In genomic region chr2:73291093-73291460, GRCh38 we compare ENCODE assay signal across 7 cellular contexts. TPM values are rescaled to one million over a fixed set of nuclear protein-coding genes. Genes with fewer than 3 reads are reported as not detected.
DNase-seq lines count a peak whose midpoint lies in the region; ATAC-seq and TF ChIP-seq lines count a peak whose summit lies in the region.

No MANE protein-coding gene starts in this region.

- DNase-seq in HCT116 (ENCODE audit: low read depth, low spot score) (no peak), T-helper 1 cell (peak in 3 of 5 donors; percentile 44 to 52 (median 44)), cardiac fibroblast (ENCODE audit: low read depth in 2 of 2) (peak; percentile 54 to 68), left lung (peak; percentile 54 to 87), esophagus squamous epithelium (lab: John Stamatoyannopoulos, UW) (no peak)

- H3K36me3 ChIP-seq in HCT116 (ENCODE audit: control insufficient read depth in 1 of 2, insufficient read depth in 2 of 2, low read length in 2 of 2): no peaks in the 10 kb centered on the region
- no peaks in the 10 kb centered on the region for H3K36me3 ChIP-seq in left lung
- H3K36me3 ChIP-seq in esophagus squamous epithelium: no peaks in the 10 kb centered on the region

- H3K27me3 Mint-ChIP-seq in stimulated activated naive CD8-positive, alpha-beta T cell treated with anti-CD3 and anti-CD28 coated beads, Interleukin-15, Interleukin-2, amounts not matched to agents 100 ng/mL and 50 ng/mL, for 24 hours: peaks cover 49% of the 10 kb centered on the region

- TF ChIP-seq POLR2A in HCT116 (IDR thresholded peaks at IDR 0.05; ENCODE audit: borderline replicate concordance, extremely low read depth, insufficient read depth, insufficient read length) (no peak), esophagus squamous epithelium (IDR thresholded peaks at IDR 0.05) (no peak)

- H3K27ac Mint-ChIP-seq in stimulated activated naive CD8-positive, alpha-beta T cell treated with anti-CD3 and anti-CD28 coated beads, Interleukin-15, Interleukin-2, amounts not matched to agents 100 ng/mL and 50 ng/mL, for 24 hours: no peak overlapping the region

- ATAC-seq in HCT116: no peak
- peak; percentile 89 for ATAC-seq in left lung
- ATAC-seq in GM21619 (IDR thresholded peaks at IDR 0.05; ENCODE audit: unreplicated experiment): no peak

- H3K79me2 ChIP-seq in HCT116 (ENCODE audit: insufficient read depth, low read length): no peaks in the 10 kb centered on the region

- peaks cover 12% of the 10 kb centered on the region for H3K4me1 Mint-ChIP-seq in stimulated activated naive CD8-positive, alpha-beta T cell treated with anti-CD3 and anti-CD28 coated beads, Interleukin-15, Interleukin-2, amounts not matched to agents 100 ng/mL and 50 ng/mL, for 24 hours (ENCODE audit: low read depth)

- H3K27me3 ChIP-seq in HCT116 (ENCODE audit: insufficient read depth, low read length): peaks cover 11% of the 10 kb centered on the region; the same call in 1 of the 2 replicates
- H3K27me3 ChIP-seq in left lung: peaks cover 62 to 96% of the 10 kb centered on the region in 2 donors
- H3K27me3 ChIP-seq in esophagus squamous epithelium: peaks cover 19 to 100% (median 24%) of the 10 kb centered on the region in 4 donors

- no peak overlapping the region for H3K4me3 ChIP-seq in HCT116 (replicated peaks in 1 of 2; ENCODE audit: low read depth in 1 of 2, low read length in 2 of 2)
- peak overlapping the region in 1 of 2 donors; percentile 23 for H3K4me3 ChIP-seq in cardiac fibroblast (replicated peaks in 1 of 2; ENCODE audit: low read depth in 2 of 2, low read length in 2 of 2)
- no peak overlapping the region for H3K4me3 ChIP-seq in left lung
- H3K4me3 ChIP-seq in esophagus squamous epithelium: peak overlapping the region in 2 of 4 donors; percentile 27 to 46

- no peaks in the 10 kb centered on the region for H3K9me3 Mint-ChIP-seq in stimulated activated naive CD8-positive, alpha-beta T cell treated with anti-CD3 and anti-CD28 coated beads, Interleukin-15, Interleukin-2, amounts not matched to agents 100 ng/mL and 50 ng/mL, for 24 hours

- H3K9ac ChIP-seq in HCT116 (ENCODE audit: low read length): no peak overlapping the region

- CTCF ChIA-PET in HCT116 (lab: Charles Lee): interaction anchor here (3.4 kb wide), 1 partner anchor 69 kb away, joined by 13 read pairs; no protein-coding TSS in a partner anchor

- no peak overlapping the region for H3K4me2 ChIP-seq in HCT116 (ENCODE audit: low read length)

- TF ChIP-seq CTCF in HCT116 (IDR thresholded peaks at IDR 0.05 in 2 of 3, conservative IDR thresholded peaks at IDR 0.05 in 1 of 3; ENCODE audit: borderline replicate concordance in 1 of 3, insufficient read depth in 1 of 3, low read depth in 2 of 3, low read length in 2 of 3) (no peak), cardiac fibroblast (IDR thresholded peaks at IDR 0.05; ENCODE audit: low read depth, low read length) (no peak), left lung (IDR thresholded peaks at IDR 0.05) (no peak), esophagus squamous epithelium (IDR thresholded peaks at IDR 0.05) (no peak)

- H2AFZ ChIP-seq in HCT116 (ENCODE audit: low read depth, low read length, poor library complexity, severe bottlenecking): no peak overlapping the region

- intact Hi-C loops in HCT116 (cut with micrococcal nuclease): no loop called here
- intact Hi-C loops in left lung (cut with DNase I): no loop called here
- intact Hi-C loops in esophagus squamous epithelium (cut with DNase I): no loop called here

- H3K4me1 ChIP-seq in HCT116 (ENCODE audit: control insufficient read depth in 1 of 2, insufficient read depth in 2 of 2, low read length in 2 of 2): peaks cover 9 to 22% of the 10 kb centered on the region in 2 experiments; a peak in 3 of 4 replicates
- peaks cover 8 to 24% of the 10 kb centered on the region in 2 donors for H3K4me1 ChIP-seq in left lung
- peaks cover 12 to 32% (median 23%) of the 10 kb centered on the region in 3 donors for H3K4me1 ChIP-seq in esophagus squamous epithelium

- H4K20me1 ChIP-seq in HCT116 (ENCODE audit: insufficient read depth): no peaks in the 10 kb centered on the region

- H3K9me3 ChIP-seq in HCT116 (ENCODE audit: control insufficient read depth in 1 of 2, insufficient read depth in 1 of 2, low read depth in 1 of 2, low read length in 2 of 2): no peaks in the 10 kb centered on the region
- no peaks in the 10 kb centered on the region for H3K9me3 ChIP-seq in left lung
- H3K9me3 ChIP-seq in esophagus squamous epithelium: no peaks in the 10 kb centered on the region

- POLR2A ChIA-PET in HCT116 (lab: Charles Lee): no interaction called here

- no TSS peak for BruUV-seq in HCT116 (replicated peaks; lab: Mats Ljungman, UMichigan)

- TF ChIP-seq RAD21 in HCT116 (IDR thresholded peaks at IDR 0.05; ENCODE audit: low read depth): no peak

- 11 to 37% methylated on average over 6 to 12 of the region's 34 CpGs for whole genome bisulfite sequencing in esophagus squamous epithelium, 2 donors

- no peaks in the 10 kb centered on the region for H3K9me2 ChIP-seq in HCT116 (ENCODE audit: insufficient read depth)

- RAD21 ChIA-PET in HCT116 (lab: Charles Lee; ENCODE audit: low non-redundant PET in 1 of 2, low total read pairs in 2 of 2, uncharacterized antibody in 2 of 2, unreplicated experiment in 2 of 2): no interaction called here

- H3K36me3 Mint-ChIP-seq in stimulated activated naive CD8-positive, alpha-beta T cell treated with anti-CD3 and anti-CD28 coated beads, Interleukin-15, Interleukin-2, amounts not matched to agents 100 ng/mL and 50 ng/mL, for 24 hours (ENCODE audit: low read depth): no peaks in the 10 kb centered on the region

- H3K4me3 Mint-ChIP-seq in stimulated activated naive CD8-positive, alpha-beta T cell treated with anti-CD3 and anti-CD28 coated beads, Interleukin-15, Interleukin-2, amounts not matched to agents 100 ng/mL and 50 ng/mL, for 24 hours: peak overlapping the region; percentile 63

- H3K27ac ChIP-seq in HCT116 (ENCODE audit: low read depth, low read length) (no peak overlapping the region), left lung (no peak overlapping the region), esophagus squamous epithelium (no peak overlapping the region)

TF ChIP-seq in HCT116, 20 proteins besides CTCF, POLR2A, EP300 and RAD21:
- TF ChIP-seq ZNF274 (IDR thresholded peaks at IDR 0.05; ENCODE audit: low read depth, low read length): no peak
- TF ChIP-seq, protein P1, sequence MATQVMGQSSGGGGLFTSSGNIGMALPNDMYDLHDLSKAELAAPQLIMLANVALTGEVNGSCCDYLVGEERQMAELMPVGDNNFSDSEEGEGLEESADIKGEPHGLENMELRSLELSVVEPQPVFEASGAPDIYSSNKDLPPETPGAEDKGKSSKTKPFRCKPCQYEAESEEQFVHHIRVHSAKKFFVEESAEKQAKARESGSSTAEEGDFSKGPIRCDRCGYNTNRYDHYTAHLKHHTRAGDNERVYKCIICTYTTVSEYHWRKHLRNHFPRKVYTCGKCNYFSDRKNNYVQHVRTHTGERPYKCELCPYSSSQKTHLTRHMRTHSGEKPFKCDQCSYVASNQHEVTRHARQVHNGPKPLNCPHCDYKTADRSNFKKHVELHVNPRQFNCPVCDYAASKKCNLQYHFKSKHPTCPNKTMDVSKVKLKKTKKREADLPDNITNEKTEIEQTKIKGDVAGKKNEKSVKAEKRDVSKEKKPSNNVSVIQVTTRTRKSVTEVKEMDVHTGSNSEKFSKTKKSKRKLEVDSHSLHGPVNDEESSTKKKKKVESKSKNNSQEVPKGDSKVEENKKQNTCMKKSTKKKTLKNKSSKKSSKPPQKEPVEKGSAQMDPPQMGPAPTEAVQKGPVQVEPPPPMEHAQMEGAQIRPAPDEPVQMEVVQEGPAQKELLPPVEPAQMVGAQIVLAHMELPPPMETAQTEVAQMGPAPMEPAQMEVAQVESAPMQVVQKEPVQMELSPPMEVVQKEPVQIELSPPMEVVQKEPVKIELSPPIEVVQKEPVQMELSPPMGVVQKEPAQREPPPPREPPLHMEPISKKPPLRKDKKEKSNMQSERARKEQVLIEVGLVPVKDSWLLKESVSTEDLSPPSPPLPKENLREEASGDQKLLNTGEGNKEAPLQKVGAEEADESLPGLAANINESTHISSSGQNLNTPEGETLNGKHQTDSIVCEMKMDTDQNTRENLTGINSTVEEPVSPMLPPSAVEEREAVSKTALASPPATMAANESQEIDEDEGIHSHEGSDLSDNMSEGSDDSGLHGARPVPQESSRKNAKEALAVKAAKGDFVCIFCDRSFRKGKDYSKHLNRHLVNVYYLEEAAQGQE (IDR thresholded peaks at IDR 0.05; ENCODE audit: low read depth): peak; percentile 59; the same call in 1 of the 2 replicates

RNA-seq across cellular contexts. Expression of gene EGR4, which starts 2.3 kb away (rescaled TPM):
- total RNA-seq in HCT116 (2021; ENCODE audit: unreplicated experiment): 0.37 TPM
- 0.34 and 0.47 TPM in 2 replicates for polyA plus RNA-seq in HCT116 (2012)
- total RNA-seq in left lung: not detected
- total RNA-seq in esophagus squamous epithelium: under 1 TPM in 1 of 4 donors, not detected in 3; 0.26 TPM

RNA-seq across cellular contexts. Expression of gene FBXO41, which starts 6.8 kb away (rescaled TPM):
- 34.9 TPM for total RNA-seq in HCT116 (2021; ENCODE audit: unreplicated experiment)
- 14.7 and 14.8 TPM in 2 replicates for polyA plus RNA-seq in HCT116 (2012)
- total RNA-seq in left lung: 1 to 10 TPM; 2.4 to 3.5 TPM
- total RNA-seq in esophagus squamous epithelium: 1 to 10 TPM; 1.1 to 2.3 (median 1.3) TPM

RNA-seq across cellular contexts. Expression of gene CCT7, which starts 57.0 kb away (rescaled TPM):
- 637 TPM for total RNA-seq in HCT116 (2021; ENCODE audit: unreplicated experiment)
- polyA plus RNA-seq in HCT116 (2012): 510 and 633 TPM in 2 replicates
- total RNA-seq in left lung: 100 to 1,000 TPM; 177 to 226 TPM
- total RNA-seq in esophagus squamous epithelium: 100 to 1,000 TPM; 149 to 246 (median 217) TPM

RNA-seq across cellular contexts. Expression of gene PRADC1, which starts 58.0 kb away (rescaled TPM):
- total RNA-seq in HCT116 (2021; ENCODE audit: unreplicated experiment): 8.6 TPM
- 10.7 and 12.0 TPM in 2 replicates for polyA plus RNA-seq in HCT116 (2012)
- 10 to 100 TPM; 23.1 to 23.3 TPM for total RNA-seq in left lung
- 10 to 100 TPM; 19.2 to 32.8 (median 29.3) TPM for total RNA-seq in esophagus squamous epithelium

Comparison
In these comparisons a context has a peak if more than half of its experiments do, and no peak if none do; other contexts are left out.
1. DNase-seq: peak in T-helper 1 cell (3 of 5), cardiac fibroblast (2 of 2) and left lung (2 of 2); none in HCT116 (single experiment) and esophagus squamous epithelium (single experiment).